Comparison of ENCODE assay signal across 9 cellular contexts in genomic region chr5:1174122-1174936, GRCh38. TPM values are rescaled to one million over a fixed set of nuclear protein-coding genes. Genes with fewer than 3 reads are reported as not detected.
DNase-seq lines count a peak whose midpoint lies in the region; ATAC-seq, FAIRE-seq and TF ChIP-seq lines count a peak whose summit lies in the region.
"Had no signal": no experiment of that assay in that cellular context is flagged by ENCODE, and none has a peak within 500 bp of the region (broad histone marks: within the 10 kb centered on the region; RNA-seq: fewer than 3 reads in every experiment).

No MANE protein-coding gene starts in this region.

- peak; percentile 49 for TF ChIP-seq CTCF in KMS-11 (conservative IDR thresholded peaks at IDR 0.05; ENCODE audit: low read depth, low read length)
- TF ChIP-seq CTCF in brain microvascular endothelial cell (IDR thresholded peaks at IDR 0.05; ENCODE audit: low read depth, low read length, missing control alignments), result peak; percentile 69

- H2AFZ ChIP-seq in KMS-11 (ENCODE audit: low read depth), result no peak overlapping the region

- no peaks in the 10 kb centered on the region for H3K79me2 ChIP-seq in KMS-11 (ENCODE audit: insufficient read depth, low read depth)

- DNase-seq in DMS 273 (lab: John Stamatoyannopoulos, UW; ENCODE audit: unreplicated experiment) (peak; percentile 88), SKM-1 (lab: John Stamatoyannopoulos, UW; ENCODE audit: unreplicated experiment) (peak; percentile 10), brain microvascular endothelial cell (peak; percentile 66), iris pigment epithelial cell (ENCODE audit: low read depth) (peak; percentile 85), GM12892 (ENCODE audit: insufficient read length) (no peak)
- peak; percentile 16 for DNase-seq in stimulated activated CD4-positive, alpha-beta T cell treated with anti-CD3 and anti-CD28 coated beads, Interleukin-2, amount 100 ng/mL, for 4 hours (ENCODE audit: low read depth)

- H3K27me3 ChIP-seq in KMS-11 (ENCODE audit: insufficient read depth, low read depth) (no peaks in the 10 kb centered on the region), brain microvascular endothelial cell (replicated peaks) (no peaks in the 10 kb centered on the region)

- ATAC-seq in HG02973 (IDR thresholded peaks at IDR 0.05; ENCODE audit: unreplicated experiment), result no peak
- ATAC-seq: T-cell had no signal

- no peak for TF ChIP-seq POLR2A in GM12892 (IDR thresholded peaks at IDR 0.05; ENCODE audit: low read depth, low read length)

- in situ Hi-C loops in brain microvascular endothelial cell (cut with HindIII; ENCODE audit: low pct_ligation_motif_present, low sequenced_read_pairs), result loop anchor here (25.0 kb wide), 1 partner anchor 237 kb away; no protein-coding TSS in a partner anchor

- no peak overlapping the region for H3K9ac ChIP-seq in KMS-11

- H3K4me2 ChIP-seq in KMS-11, result no peak overlapping the region

- FAIRE-seq in GM12892 (lab: Jason Lieb, UNC), result no peak

- H3K4me3 ChIP-seq in KMS-11 (IDR thresholded peaks at IDR 0.05; ENCODE audit: insufficient read depth, low read depth, low read length) (no peak overlapping the region), brain microvascular endothelial cell (ENCODE audit: low read depth, low read length) (no peak overlapping the region)

- H3K4me1 ChIP-seq in KMS-11 (ENCODE audit: low read depth, poor library complexity, severe bottlenecking), result peaks cover 6% of the 10 kb centered on the region

- H4K20me1 ChIP-seq in KMS-11 (ENCODE audit: insufficient read depth), result no peaks in the 10 kb centered on the region

- H3K36me3 ChIP-seq in KMS-11 (ENCODE audit: insufficient read depth) (no peaks in the 10 kb centered on the region), brain microvascular endothelial cell (replicated peaks) (no peaks in the 10 kb centered on the region)

- H3K27ac ChIP-seq in KMS-11, result no peak overlapping the region
- no peak overlapping the region for H3K27ac ChIP-seq in brain microvascular endothelial cell

RNA-seq across cellular contexts. Expression of gene SLC6A19, which starts 27.1 kb away (rescaled TPM):
- polyA plus RNA-seq in GM12892 (2012; ENCODE audit: missing spikeins), result not detected

RNA-seq across cellular contexts. Expression of gene SLC6A18, which starts 50.9 kb away (rescaled TPM):
- polyA plus RNA-seq in GM12892 (2012; ENCODE audit: missing spikeins), result not detected
